In genomic region chr1:33080885-33081553, GRCh38 we compare ENCODE assay signal across 1 cellular context.
TF ChIP-seq lines count a peak whose summit lies in the region.

Gene AZIN2 (plus strand): TSS chr1:33081153. CDS start chr1:33082250, 1,097 bp downstream.

TF ChIP-seq in A549, 52 proteins besides CTCF, POLR2A, EP300 and RAD21 (continued from another document):
- TF ChIP-seq REST (IDR thresholded peaks at IDR 0.05) (no peak), CBX2 (IDR thresholded peaks at IDR 0.05; ENCODE audit: borderline replicate concordance, low read depth) (no peak), CHD2 (IDR thresholded peaks at IDR 0.05; ENCODE audit: low read length, partially characterized antibody) (no peak), JUN (IDR thresholded peaks at IDR 0.05) (peak in 1 of 2 experiments; percentile 33; a peak in 1 of 5 replicates), ZFP36 (IDR thresholded peaks at IDR 0.05; ENCODE audit: borderline replicate concordance, partially characterized antibody) (no peak), BCL3 (IDR thresholded peaks at IDR 0.05) (peak; percentile 48; the same call in 1 of the 3 replicates), FOSL2 (IDR thresholded peaks at IDR 0.05) (no peak), FOSL2 (CRISPR knock-in tag; IDR thresholded peaks at IDR 0.05) (no peak)
